In the genomic region with DNA sequence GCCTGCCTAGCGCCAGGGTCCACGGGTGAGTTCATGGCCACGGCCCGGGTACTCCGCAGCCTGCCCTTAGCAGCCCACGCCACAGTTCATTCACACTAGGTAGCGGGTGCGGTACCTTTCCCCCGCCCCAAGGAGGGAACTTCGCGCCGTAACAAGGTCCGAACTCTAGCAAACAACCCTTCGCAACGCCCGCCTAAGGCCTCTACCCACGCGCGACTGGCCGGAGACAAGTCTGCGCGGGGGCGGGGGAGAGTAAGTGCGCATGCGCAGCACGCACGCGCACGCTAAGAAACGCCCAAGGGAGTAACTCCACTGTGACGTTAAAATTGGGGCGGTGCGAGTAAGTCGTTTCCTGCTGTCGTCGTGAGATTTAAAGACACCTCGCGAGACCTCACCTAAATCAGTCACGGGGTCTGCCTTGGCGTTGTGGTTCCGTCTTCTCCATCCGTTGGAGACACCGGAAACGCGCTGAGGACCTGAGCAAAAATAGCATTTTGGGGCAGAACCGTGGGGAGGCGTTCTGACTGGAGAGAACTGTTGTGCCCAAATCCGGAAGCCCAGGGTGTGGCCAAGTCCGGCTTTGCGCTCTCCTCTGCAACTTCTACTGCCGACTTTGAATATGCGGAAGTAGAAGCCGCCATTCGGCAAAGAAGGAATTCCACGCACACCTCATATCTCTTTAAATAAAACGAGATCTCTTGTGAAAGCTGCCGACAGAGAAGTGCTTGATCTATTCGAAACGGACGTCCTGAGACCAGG, we compare ENCODE assay signal across 8 cellular contexts. TPM values are rescaled to one million over a fixed set of nuclear protein-coding genes. Genes with fewer than 3 reads are reported as not detected.
DNase-seq lines count a peak whose midpoint lies in the region; ATAC-seq lines count a peak whose summit lies in the region.

Gene RAPGEF6 (minus strand): TSS at position 234 of the 759 bp plus-strand sequence. CDS start 199 bp downstream, at position 35.

- DNase-seq in AG20443 (ENCODE audit: low spot score) (peak; percentile 96), NCI-H460 (ENCODE audit: extremely low read depth, low read depth) (peak; percentile 100), cerebellar nuclear complex (lab: John Stamatoyannopoulos, UW) (peak; percentile 93 to 94), islet precursor cell (peak; percentile 99)
- peak; percentile 94 for DNase-seq in activated CD4-positive, CD25-positive, alpha-beta regulatory T cell treated with anti-CD3 and anti-CD28 coated beads, Interleukin-2, amount 50 U/mL, for 72 hours
- DNase-seq in stimulated activated CD4-positive, alpha-beta T cell treated with anti-CD3 and anti-CD28 coated beads, Interleukin-12 subunit alpha, Interleukin-12 subunit beta, amount 100 ng/mL, for 48 hours (ENCODE audit: low read depth in 2 of 3, low spot score in 1 of 3), result peak; percentile 94 to 96 (median 95)

- ATAC-seq in GM19043 (IDR thresholded peaks at IDR 0.05; ENCODE audit: low read depth, unreplicated experiment) (peak; percentile 82), HG03378 (IDR thresholded peaks at IDR 0.05; ENCODE audit: unreplicated experiment) (peak; percentile 84)

RNA-seq across cellular contexts. Expression of gene RAPGEF6, which starts in this region (rescaled TPM):
- 15.6 and 17.4 TPM in 2 replicates for total RNA-seq in NCI-H460 (2014; rRNA removed; shearing (Covaris generic))
- polyA plus RNA-seq in NCI-H460 (2014; cell fraction: nucleus; rRNA removed), result 4.1 and 11.6 TPM in 2 replicates

Comparison
In these comparisons a context has a peak if more than half of its experiments do, and no peak if none do; other contexts are left out.
1. Peak in every context shown above with its lines: DNase-seq and ATAC-seq.